In genomic region chr14:106850913-106851825, GRCh38 we compare ENCODE assay signal across 9 cellular contexts.
DNase-seq lines count a peak whose midpoint lies in the region; ATAC-seq, FAIRE-seq and TF ChIP-seq lines count a peak whose summit lies in the region.
"Had no signal": no experiment of that assay in that cellular context is flagged by ENCODE, and none has a peak within 500 bp of the region (broad histone marks: within the 10 kb centered on the region; RNA-seq: fewer than 3 reads in every experiment).

No MANE protein-coding gene starts in this region.

- peak overlapping the region; percentile 23 for H3K4me3 ChIP-seq in endodermal cell (ENCODE audit: low read length)

- intact Hi-C loops in sciatic nerve (cut with DNase I): no loop called here

- no peaks in the 10 kb centered on the region for H3K36me3 ChIP-seq in endodermal cell (ENCODE audit: control insufficient read depth, insufficient read depth, low read length)

- H3K27me3 ChIP-seq in endodermal cell (ENCODE audit: control insufficient read depth, insufficient read depth, low read length, poor library complexity, severe bottlenecking): no peaks in the 10 kb centered on the region

- no peaks in the 10 kb centered on the region for H3K4me1 ChIP-seq in endodermal cell (ENCODE audit: control insufficient read depth, insufficient read depth, low read length)

- ATAC-seq in GM18517 (IDR thresholded peaks at IDR 0.05; ENCODE audit: unreplicated experiment): peak; percentile 46
- ATAC-seq in GM21390 (IDR thresholded peaks at IDR 0.05; ENCODE audit: unreplicated experiment): peak; percentile 61
- ATAC-seq in HG03196 (IDR thresholded peaks at IDR 0.05; ENCODE audit: unreplicated experiment): peak; percentile 45
- no peak for ATAC-seq in sciatic nerve
- ATAC-seq in activated T-helper 17 cell treated with anti-CD3 and anti-CD28 coated beads, Interleukin-2, amount 50 U/mL, for 72 hours (replicated peaks): no peak

- WGBS in endodermal cell (ENCODE audit: insufficient coverage in 1 of 2, insufficient read length in 1 of 2), 2 experiments: 79% methylated on average over 13 to 20 of the region's 20 CpGs

- no peak for TF ChIP-seq CTCF in endodermal cell (conservative IDR thresholded peaks at IDR 0.05)

- no peaks in the 10 kb centered on the region for H3K36me3 Mint-ChIP-seq in endodermal cell (ENCODE audit: low read depth)
- no peaks in the 10 kb centered on the region for H3K36me3 Mint-ChIP-seq in activated T-helper 17 cell treated with anti-CD3 and anti-CD28 coated beads, Interleukin-2, amount 50 U/mL, for 72 hours (ENCODE audit: low read depth)

- no peak for TF ChIP-seq POLR2A in H54 (IDR thresholded peaks at IDR 0.05; ENCODE audit: low read depth, low read length)

- H3K9me3 Mint-ChIP-seq in endodermal cell: peaks cover 90% of the 10 kb centered on the region
- H3K9me3 Mint-ChIP-seq in activated T-helper 17 cell treated with anti-CD3 and anti-CD28 coated beads, Interleukin-2, amount 50 U/mL, for 72 hours: no peaks in the 10 kb centered on the region

- H3K4me3 Mint-ChIP-seq in endodermal cell: no peak overlapping the region
- H3K4me3 Mint-ChIP-seq in activated T-helper 17 cell treated with anti-CD3 and anti-CD28 coated beads, Interleukin-2, amount 50 U/mL, for 72 hours: no peak overlapping the region

- H3K9me3 ChIP-seq in endodermal cell (ENCODE audit: control insufficient read depth, low read length): peaks cover 81% of the 10 kb centered on the region

- H3K27ac Mint-ChIP-seq in endodermal cell: no peak overlapping the region
- no peak overlapping the region for H3K27ac Mint-ChIP-seq in activated T-helper 17 cell treated with anti-CD3 and anti-CD28 coated beads, Interleukin-2, amount 50 U/mL, for 72 hours

- H3K27ac ChIP-seq in endodermal cell (ENCODE audit: low read depth, low read length): no peak overlapping the region

- no peak for FAIRE-seq in H54 (lab: Jason Lieb, UNC)

- no peak overlapping the region for H3K9ac ChIP-seq in endodermal cell (ENCODE audit: extremely low read depth, low read length, poor library complexity, severe bottlenecking)

- H3K27me3 Mint-ChIP-seq in endodermal cell (ENCODE audit: insufficient read depth): no peaks in the 10 kb centered on the region
- peaks cover 8% of the 10 kb centered on the region for H3K27me3 Mint-ChIP-seq in activated T-helper 17 cell treated with anti-CD3 and anti-CD28 coated beads, Interleukin-2, amount 50 U/mL, for 72 hours

- no peaks in the 10 kb centered on the region for H3K4me1 Mint-ChIP-seq in endodermal cell
- H3K4me1 Mint-ChIP-seq in activated T-helper 17 cell treated with anti-CD3 and anti-CD28 coated beads, Interleukin-2, amount 50 U/mL, for 72 hours: no peaks in the 10 kb centered on the region

- no peak for DNase-seq in endodermal cell
- no peak for DNase-seq in sciatic nerve (ENCODE audit: low spot score)
- DNase-seq in H54 (ENCODE audit: insufficient read length, low spot score): no peak
- DNase-seq: activated naive CD4-positive, alpha-beta T cell treated with Interleukin-2 at 50 U/mL for 16 hours; T1000 had no signal

Comparison
In these comparisons a context has a peak if more than half of its experiments do, and no peak if none do; other contexts are left out.
1. ATAC-seq: peak in GM18517 (single experiment), GM21390 (single experiment) and HG03196 (single experiment); none in sciatic nerve (single experiment) and activated T-helper 17 cell treated with anti-CD3 and anti-CD28 coated beads, Interleukin-2, amount 50 U/mL, for 72 hours (single experiment).